ENCODE assay signal across 1 cellular context in the genomic region with DNA sequence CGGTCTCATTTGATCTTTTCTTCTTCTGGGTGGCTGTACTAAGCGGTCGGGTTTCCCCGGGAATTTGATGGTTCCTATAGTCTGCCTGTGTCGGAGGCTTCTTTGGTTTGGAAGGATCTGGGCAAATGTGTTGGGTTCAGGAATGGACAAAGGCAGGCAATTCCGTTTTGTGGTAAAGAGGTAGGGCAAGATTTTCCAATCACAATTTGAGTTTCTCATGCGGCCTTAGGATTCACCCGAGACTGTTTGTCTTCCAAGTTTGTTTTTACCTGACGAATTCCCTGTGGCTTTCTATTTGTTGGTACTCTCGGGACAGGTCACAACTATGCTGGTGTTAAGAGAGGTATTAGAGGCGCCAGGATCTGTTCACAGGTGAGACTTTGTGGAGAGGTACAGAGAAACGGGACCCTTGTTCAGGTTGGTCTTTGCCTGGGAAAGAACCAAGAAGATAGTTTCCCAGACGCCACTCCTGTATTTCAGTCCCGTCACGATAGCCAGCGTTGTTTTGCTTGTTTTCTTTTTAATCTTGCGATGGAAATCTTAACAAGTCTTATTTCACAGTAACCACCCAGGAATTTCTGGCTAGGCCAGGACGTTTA.
TF ChIP-seq lines count a peak whose summit lies in the region.

No MANE protein-coding gene starts in this region.

TF ChIP-seq in H1, 55 proteins besides CTCF, POLR2A, EP300 and RAD21:
- TF ChIP-seq GTF2F1 (IDR thresholded peaks at IDR 0.05; ENCODE audit: borderline replicate concordance, low read depth, low read length) (no peak), RNF2 (IDR thresholded peaks at IDR 0.05; ENCODE audit: borderline replicate concordance, low read depth, low read length, missing control alignments, poor library complexity, severe bottlenecking) (no peak), CBX5 (IDR thresholded peaks at IDR 0.05; ENCODE audit: low read depth, low read length) (no peak), PHF8 (conservative IDR thresholded peaks at IDR 0.05; ENCODE audit: low read depth, low read length) (no peak), SIRT6 (IDR thresholded peaks at IDR 0.05; ENCODE audit: low read length) (no peak), TAF7 (optimal IDR thresholded peaks at IDR 0.05; ENCODE audit: borderline replicate concordance, low read depth, low read length) (no peak), SP4 (IDR thresholded peaks at IDR 0.05; ENCODE audit: low read length) (no peak), JUND (IDR thresholded peaks at IDR 0.05; ENCODE audit: low read length) (no peak), KDM1A (IDR thresholded peaks at IDR 0.05; ENCODE audit: borderline replicate concordance, low read length) (no peak), KDM4A (IDR thresholded peaks at IDR 0.05; ENCODE audit: low read depth, low read length, severe bottlenecking) (no peak), POLR2AphosphoS5 (IDR thresholded peaks at IDR 0.05; ENCODE audit: low read depth, low read length) (no peak), SAP30 (IDR thresholded peaks at IDR 0.05; ENCODE audit: insufficient read depth, insufficient replicate concordance, low read length) (no peak), HDAC6 (IDR thresholded peaks at IDR 0.05; ENCODE audit: low read depth, low read length) (no peak), SP2 (IDR thresholded peaks at IDR 0.05; ENCODE audit: low read length) (no peak), BRCA1 (IDR thresholded peaks at IDR 0.05; ENCODE audit: low read depth, low read length) (no peak)
- TF ChIP-seq, protein P1, sequence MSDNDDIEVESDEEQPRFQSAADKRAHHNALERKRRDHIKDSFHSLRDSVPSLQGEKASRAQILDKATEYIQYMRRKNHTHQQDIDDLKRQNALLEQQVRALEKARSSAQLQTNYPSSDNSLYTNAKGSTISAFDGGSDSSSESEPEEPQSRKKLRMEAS (IDR thresholded peaks at IDR 0.05), result no peak
- TF ChIP-seq, protein P2, sequence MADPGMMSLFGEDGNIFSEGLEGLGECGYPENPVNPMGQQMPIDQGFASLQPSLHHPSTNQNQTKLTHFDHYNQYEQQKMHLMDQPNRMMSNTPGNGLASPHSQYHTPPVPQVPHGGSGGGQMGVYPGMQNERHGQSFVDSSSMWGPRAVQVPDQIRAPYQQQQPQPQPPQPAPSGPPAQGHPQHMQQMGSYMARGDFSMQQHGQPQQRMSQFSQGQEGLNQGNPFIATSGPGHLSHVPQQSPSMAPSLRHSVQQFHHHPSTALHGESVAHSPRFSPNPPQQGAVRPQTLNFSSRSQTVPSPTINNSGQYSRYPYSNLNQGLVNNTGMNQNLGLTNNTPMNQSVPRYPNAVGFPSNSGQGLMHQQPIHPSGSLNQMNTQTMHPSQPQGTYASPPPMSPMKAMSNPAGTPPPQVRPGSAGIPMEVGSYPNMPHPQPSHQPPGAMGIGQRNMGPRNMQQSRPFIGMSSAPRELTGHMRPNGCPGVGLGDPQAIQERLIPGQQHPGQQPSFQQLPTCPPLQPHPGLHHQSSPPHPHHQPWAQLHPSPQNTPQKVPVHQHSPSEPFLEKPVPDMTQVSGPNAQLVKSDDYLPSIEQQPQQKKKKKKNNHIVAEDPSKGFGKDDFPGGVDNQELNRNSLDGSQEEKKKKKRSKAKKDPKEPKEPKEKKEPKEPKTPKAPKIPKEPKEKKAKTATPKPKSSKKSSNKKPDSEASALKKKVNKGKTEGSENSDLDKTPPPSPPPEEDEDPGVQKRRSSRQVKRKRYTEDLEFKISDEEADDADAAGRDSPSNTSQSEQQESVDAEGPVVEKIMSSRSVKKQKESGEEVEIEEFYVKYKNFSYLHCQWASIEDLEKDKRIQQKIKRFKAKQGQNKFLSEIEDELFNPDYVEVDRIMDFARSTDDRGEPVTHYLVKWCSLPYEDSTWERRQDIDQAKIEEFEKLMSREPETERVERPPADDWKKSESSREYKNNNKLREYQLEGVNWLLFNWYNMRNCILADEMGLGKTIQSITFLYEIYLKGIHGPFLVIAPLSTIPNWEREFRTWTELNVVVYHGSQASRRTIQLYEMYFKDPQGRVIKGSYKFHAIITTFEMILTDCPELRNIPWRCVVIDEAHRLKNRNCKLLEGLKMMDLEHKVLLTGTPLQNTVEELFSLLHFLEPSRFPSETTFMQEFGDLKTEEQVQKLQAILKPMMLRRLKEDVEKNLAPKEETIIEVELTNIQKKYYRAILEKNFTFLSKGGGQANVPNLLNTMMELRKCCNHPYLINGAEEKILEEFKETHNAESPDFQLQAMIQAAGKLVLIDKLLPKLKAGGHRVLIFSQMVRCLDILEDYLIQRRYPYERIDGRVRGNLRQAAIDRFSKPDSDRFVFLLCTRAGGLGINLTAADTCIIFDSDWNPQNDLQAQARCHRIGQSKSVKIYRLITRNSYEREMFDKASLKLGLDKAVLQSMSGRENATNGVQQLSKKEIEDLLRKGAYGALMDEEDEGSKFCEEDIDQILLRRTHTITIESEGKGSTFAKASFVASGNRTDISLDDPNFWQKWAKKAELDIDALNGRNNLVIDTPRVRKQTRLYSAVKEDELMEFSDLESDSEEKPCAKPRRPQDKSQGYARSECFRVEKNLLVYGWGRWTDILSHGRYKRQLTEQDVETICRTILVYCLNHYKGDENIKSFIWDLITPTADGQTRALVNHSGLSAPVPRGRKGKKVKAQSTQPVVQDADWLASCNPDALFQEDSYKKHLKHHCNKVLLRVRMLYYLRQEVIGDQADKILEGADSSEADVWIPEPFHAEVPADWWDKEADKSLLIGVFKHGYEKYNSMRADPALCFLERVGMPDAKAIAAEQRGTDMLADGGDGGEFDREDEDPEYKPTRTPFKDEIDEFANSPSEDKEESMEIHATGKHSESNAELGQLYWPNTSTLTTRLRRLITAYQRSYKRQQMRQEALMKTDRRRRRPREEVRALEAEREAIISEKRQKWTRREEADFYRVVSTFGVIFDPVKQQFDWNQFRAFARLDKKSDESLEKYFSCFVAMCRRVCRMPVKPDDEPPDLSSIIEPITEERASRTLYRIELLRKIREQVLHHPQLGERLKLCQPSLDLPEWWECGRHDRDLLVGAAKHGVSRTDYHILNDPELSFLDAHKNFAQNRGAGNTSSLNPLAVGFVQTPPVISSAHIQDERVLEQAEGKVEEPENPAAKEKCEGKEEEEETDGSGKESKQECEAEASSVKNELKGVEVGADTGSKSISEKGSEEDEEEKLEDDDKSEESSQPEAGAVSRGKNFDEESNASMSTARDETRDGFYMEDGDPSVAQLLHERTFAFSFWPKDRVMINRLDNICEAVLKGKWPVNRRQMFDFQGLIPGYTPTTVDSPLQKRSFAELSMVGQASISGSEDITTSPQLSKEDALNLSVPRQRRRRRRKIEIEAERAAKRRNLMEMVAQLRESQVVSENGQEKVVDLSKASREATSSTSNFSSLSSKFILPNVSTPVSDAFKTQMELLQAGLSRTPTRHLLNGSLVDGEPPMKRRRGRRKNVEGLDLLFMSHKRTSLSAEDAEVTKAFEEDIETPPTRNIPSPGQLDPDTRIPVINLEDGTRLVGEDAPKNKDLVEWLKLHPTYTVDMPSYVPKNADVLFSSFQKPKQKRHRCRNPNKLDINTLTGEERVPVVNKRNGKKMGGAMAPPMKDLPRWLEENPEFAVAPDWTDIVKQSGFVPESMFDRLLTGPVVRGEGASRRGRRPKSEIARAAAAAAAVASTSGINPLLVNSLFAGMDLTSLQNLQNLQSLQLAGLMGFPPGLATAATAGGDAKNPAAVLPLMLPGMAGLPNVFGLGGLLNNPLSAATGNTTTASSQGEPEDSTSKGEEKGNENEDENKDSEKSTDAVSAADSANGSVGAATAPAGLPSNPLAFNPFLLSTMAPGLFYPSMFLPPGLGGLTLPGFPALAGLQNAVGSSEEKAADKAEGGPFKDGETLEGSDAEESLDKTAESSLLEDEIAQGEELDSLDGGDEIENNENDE (IDR thresholded peaks at IDR 0.05; ENCODE audit: insufficient replicate concordance, low read length), result no peak
TF ChIP-seq in H1: peak in this region for 0.
